11 cellular contexts compared by ENCODE assay signal in genomic region chr17:55635253-55635766, GRCh38.
DNase-seq lines count a peak whose midpoint lies in the region; ATAC-seq, FAIRE-seq and TF ChIP-seq lines count a peak whose summit lies in the region.
"Had no signal": no experiment of that assay in that cellular context is flagged by ENCODE, and none has a peak within 500 bp of the region (broad histone marks: within the 10 kb centered on the region; RNA-seq: fewer than 3 reads in every experiment).

No MANE protein-coding gene starts in this region.

- H3K4me3 Mint-ChIP-seq in activated T-cell treated with anti-CD3 and anti-CD28 coated beads, Interleukin-2, amount 50 U/mL, for 24 hours, result no peak overlapping the region

- peak; percentile 6 for FAIRE-seq in K562 (lab: Jason Lieb, UNC)

- 2% methylated on average over 3 of the region's 3 CpGs for WGBS in K562 (ENCODE audit: insufficient coverage, low coverage, missing lambda C conversion rate)
- 61% methylated on average over 3 of the region's 3 CpGs for WGBS in smooth muscle cell (ENCODE audit: low lambda C conversion rate)

- TF ChIP-seq EP300 in K562 (IDR thresholded peaks at IDR 0.05; ENCODE audit: low read length), result no peak

- intact Hi-C loops in K562 (cut with micrococcal nuclease), result no loop called here

- H3K4me3 ChIP-seq in K562 (no peak overlapping the region), smooth muscle cell (no peak overlapping the region)

- H3K9me3 ChIP-seq in K562 (replicated peaks; ENCODE audit: control insufficient read depth, insufficient read depth, low read depth, low read length), result no peaks in the 10 kb centered on the region
- no peaks in the 10 kb centered on the region for H3K9me3 ChIP-seq in smooth muscle cell (replicated peaks; ENCODE audit: low read depth)
- H3K9me3 ChIP-seq: esophagus squamous epithelium had no signal

- no peaks in the 10 kb centered on the region for H3K36me3 Mint-ChIP-seq in activated T-cell treated with anti-CD3 and anti-CD28 coated beads, Interleukin-2, amount 50 U/mL, for 24 hours (ENCODE audit: low read depth)

- POLR2A ChIA-PET in K562 (lab: Yijun Ruan, JAX), result interaction anchor here (1.5 kb wide), 1 partner anchor 8 kb away, joined by 3 read pairs; no protein-coding TSS in a partner anchor

- H3K4me1 Mint-ChIP-seq in activated T-cell treated with anti-CD3 and anti-CD28 coated beads, Interleukin-2, amount 50 U/mL, for 24 hours (ENCODE audit: low read depth), result no peaks in the 10 kb centered on the region

- H3K9me3 Mint-ChIP-seq in activated T-cell treated with anti-CD3 and anti-CD28 coated beads, Interleukin-2, amount 50 U/mL, for 24 hours, result no peaks in the 10 kb centered on the region

- H3K27me3 ChIP-seq in K562 (ENCODE audit: control insufficient read depth in 2 of 2, insufficient read depth in 2 of 2, low read length in 2 of 2), result no peaks in the 10 kb centered on the region; a peak in 1 of 5 replicates
- H3K27me3 ChIP-seq in smooth muscle cell (ENCODE audit: low read depth), result no peaks in the 10 kb centered on the region
- H3K27me3 ChIP-seq: esophagus squamous epithelium had no signal

- H4K20me1 ChIP-seq in K562 (replicated peaks; ENCODE audit: control insufficient read depth, insufficient read depth, low read length), result no peaks in the 10 kb centered on the region
- H4K20me1 ChIP-seq in smooth muscle cell (ENCODE audit: low read depth), result no peaks in the 10 kb centered on the region

- H2AFZ ChIP-seq in K562 (ENCODE audit: low read depth, low read length), result peak overlapping the region; percentile 37; the same call in 1 of the 2 replicates
- peak overlapping the region; percentile 35 for H2AFZ ChIP-seq in smooth muscle cell (ENCODE audit: low read depth)

- no peak overlapping the region for H3K27ac Mint-ChIP-seq in activated T-cell treated with anti-CD3 and anti-CD28 coated beads, Interleukin-2, amount 50 U/mL, for 24 hours

- no peak overlapping the region for H3K9ac ChIP-seq in K562 (ENCODE audit: insufficient read depth in 1 of 2, low read depth in 2 of 2, low read length in 2 of 2)
- H3K9ac ChIP-seq in smooth muscle cell (ENCODE audit: low read depth), result no peak overlapping the region

- ATAC-seq in K562, result no peak
- ATAC-seq in HG02885 (IDR thresholded peaks at IDR 0.05; ENCODE audit: poor library complexity, unreplicated experiment), result no peak
- ATAC-seq in GM21737 (IDR thresholded peaks at IDR 0.05; ENCODE audit: unreplicated experiment), result no peak

- no peaks in the 10 kb centered on the region for H3K9me1 ChIP-seq in K562 (ENCODE audit: control insufficient read depth, insufficient read depth, low read length)

- H3F3A ChIP-seq in smooth muscle cell (ENCODE audit: low read depth), result no peaks in the 10 kb centered on the region

- no peak for TF ChIP-seq POLR2A in K562 (conservative IDR thresholded peaks at IDR 0.05)

- peaks cover 0 to 6% of the 10 kb centered on the region in 2 experiments; a peak in 2 of 5 replicates for H3K4me1 ChIP-seq in K562 (replicated peaks in 1 of 2; ENCODE audit: control insufficient read depth in 2 of 2, insufficient read depth in 2 of 2, low read length in 2 of 2)
- no peaks in the 10 kb centered on the region for H3K4me1 ChIP-seq in smooth muscle cell (ENCODE audit: low read depth)

- in situ Hi-C loops in K562 (cut with MboI), result no loop called here

- no peak for TF ChIP-seq RAD21 in K562 (CRISPR knock-in tag; conservative IDR thresholded peaks at IDR 0.05 in 1 of 2, IDR thresholded peaks at IDR 0.05 in 1 of 2)

- H3K4me2 ChIP-seq in K562 (ENCODE audit: insufficient read depth, low read length), result 0 out of 2 replicates have a peak overlapping the region, but pooled peaks have one; percentile 5
- H3K4me2 ChIP-seq in smooth muscle cell, result no peak overlapping the region

- DNase-seq in MV-4-11 (lab: John Stamatoyannopoulos, UW), result peak; percentile 32
- no peak for DNase-seq in K562 (ENCODE audit: extremely low read depth in 1 of 4, low spot score in 3 of 4)
- DNase-seq in inferior parietal cortex (ENCODE audit: extremely low spot score), result peak; percentile 61
- no peak for DNase-seq in smooth muscle cell (lab: John Stamatoyannopoulos, UW; ENCODE audit: unreplicated experiment)
- DNase-seq in NCI-H748 treated with DMSO at 0.1 percent for 48 hours (lab: John Stamatoyannopoulos, UW), result no peak
- no peak for DNase-seq in activated T-cell treated with anti-CD3 and anti-CD28 coated beads, Interleukin-2, amount 50 U/mL, for 24 hours
- DNase-seq: DMS53, esophagus squamous epithelium, NCI-H187 had no signal

- H3K79me2 ChIP-seq in K562 (ENCODE audit: control insufficient read depth, insufficient read depth, low read length), result no peaks in the 10 kb centered on the region
- no peaks in the 10 kb centered on the region for H3K79me2 ChIP-seq in smooth muscle cell (ENCODE audit: low read depth)

- H3K36me3 ChIP-seq in K562 (ENCODE audit: control insufficient read depth, insufficient read depth, low read length), result no peaks in the 10 kb centered on the region
- H3K36me3 ChIP-seq in smooth muscle cell (ENCODE audit: low read depth), result no peaks in the 10 kb centered on the region
- H3K36me3 ChIP-seq: esophagus squamous epithelium had no signal

- CTCF ChIA-PET in K562 (lab: Yijun Ruan, JAX; ENCODE audit: low intra/inter-chr PET ratio), result no interaction called here

- peaks cover 30% of the 10 kb centered on the region for H3K27me3 Mint-ChIP-seq in activated T-cell treated with anti-CD3 and anti-CD28 coated beads, Interleukin-2, amount 50 U/mL, for 24 hours

- BruUV-seq in K562 (replicated peaks; lab: Mats Ljungman, UMichigan), result no TSS peak

- TF ChIP-seq CTCF in K562 (IDR thresholded peaks at IDR 0.05 in 2 of 3, conservative IDR thresholded peaks at IDR 0.05 in 1 of 3; ENCODE audit: insufficient read depth in 2 of 3, low read depth in 1 of 3, low read length in 3 of 3) (no peak), smooth muscle cell (IDR thresholded peaks at IDR 0.05; ENCODE audit: borderline replicate concordance, insufficient read depth, poor library complexity, severe bottlenecking) (no peak)

- no peak overlapping the region for H3K27ac ChIP-seq in K562 (ENCODE audit: extremely low read depth, low read depth, low read length)
- H3K27ac ChIP-seq in smooth muscle cell (ENCODE audit: low read depth), result no peak overlapping the region
- H3K27ac ChIP-seq: esophagus squamous epithelium had no signal

TF ChIP-seq in K562, 482 proteins besides CTCF, POLR2A, EP300 and RAD21:
- TF ChIP-seq SPI1 (IDR thresholded peaks at IDR 0.05; ENCODE audit: borderline replicate concordance, low read depth, low read length) (peak; percentile 45; the same call in 1 of the 2 replicates), CHCHD3 (CRISPR knock-in tag; IDR thresholded peaks at IDR 0.05) (no peak)

Comparison
In these comparisons a context has a peak if more than half of its experiments do, and no peak if none do; other contexts are left out.
1. DNase-seq: peak in MV-4-11 (single experiment) and inferior parietal cortex (single experiment); none in K562 (0 of 4), smooth muscle cell (single experiment), NCI-H748 treated with DMSO at 0.1 percent for 48 hours (single experiment) and activated T-cell treated with anti-CD3 and anti-CD28 coated beads, Interleukin-2, amount 50 U/mL, for 24 hours (single experiment).